23 cellular contexts compared by ENCODE assay signal in genomic region chr15:87733522-87733921, GRCh38.
"Had no signal": no experiment of that assay in that cellular context is flagged by ENCODE, and none has a peak within 500 bp of the region (broad histone marks: within the 10 kb centered on the region; RNA-seq: fewer than 3 reads in every experiment).

No MANE protein-coding gene starts in this region.

- H3K4me3 ChIP-seq: K562, SJSA1, SK-N-MC had no signal

- DNase-seq: Kasumi-1, MM.1S, NCI-H1092, NCI-H1105 treated with DMSO at 0.1 percent for 48 hours, NCI-H1417 treated with DMSO at 0.1 percent for 48 hours, NCI-H146, NCI-H1694 treated with DMSO at 0.1 percent for 48 hours, NCI-H1930, NCI-H2081, NCI-H2107, NCI-H2227 treated with DMSO at 0.1 percent for 48 hours, NCI-H446 treated with DMSO at 0.1 percent for 48 hours, NCI-H510A treated with DMSO at 0.1 percent for 48 hours, NCI-H526, NCI-H82, Right ventricle myocardium superior, RPMI8226, SIG-M5 had no signal

- H3K4me1 ChIP-seq: SJSA1 had no signal

- H3K36me3 ChIP-seq: SJSA1 had no signal

- H3K27me3 ChIP-seq: SJSA1 had no signal

- H3K9me3 ChIP-seq: SJSA1 had no signal

- H3K9ac ChIP-seq: KMS-11 had no signal

- H3K4me2 ChIP-seq: KMS-11 had no signal

- H3K27ac ChIP-seq: HL-60, KMS-11, SJSA1, SK-N-MC had no signal
